ENCODE assay signal across 9 cellular contexts in the genomic region with DNA sequence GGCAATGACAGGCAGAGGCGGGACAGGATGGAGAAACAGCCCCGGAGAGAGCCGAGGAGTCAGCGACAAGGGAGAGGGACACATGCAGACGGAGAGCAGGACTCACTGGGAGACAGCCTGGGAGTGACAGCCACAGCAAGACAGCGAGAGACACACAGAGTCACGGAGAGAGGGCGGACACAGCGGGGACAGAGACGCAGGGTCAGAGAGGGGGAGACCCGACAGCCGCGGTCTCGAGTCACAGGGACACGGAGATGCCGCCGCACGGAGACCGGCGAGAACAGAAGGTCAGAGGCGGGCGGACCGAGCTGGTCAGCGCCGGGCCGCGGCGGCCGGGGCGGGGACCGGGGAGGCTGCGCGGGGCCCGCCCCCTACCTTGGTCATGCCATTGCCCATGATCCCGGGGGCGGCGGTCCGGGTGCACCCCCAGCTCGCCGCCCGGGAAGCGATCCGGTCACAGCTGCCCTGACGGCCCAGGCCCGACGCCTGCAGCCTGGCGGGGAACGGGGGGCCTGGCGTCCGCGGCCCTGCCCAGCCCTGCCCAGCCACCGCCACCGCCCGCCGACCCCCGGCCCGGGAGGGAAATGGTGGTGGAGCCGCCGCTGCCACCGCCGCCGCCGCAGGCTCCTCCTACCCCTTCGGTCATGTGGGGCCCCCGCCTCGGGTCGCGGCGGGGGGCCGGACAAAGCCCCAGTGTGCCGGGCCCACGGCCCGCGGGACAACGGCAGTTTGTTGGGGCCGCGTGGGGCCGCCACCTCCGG. TPM values are rescaled to one million over a fixed set of nuclear protein-coding genes. Genes with fewer than 3 reads are reported as not detected.
A peak's percentile ranks its signal among the peaks of the same experiment; 100 is the strongest.
DNase-seq lines count a peak whose midpoint lies in the region; ATAC-seq and TF ChIP-seq lines count a peak whose summit lies in the region.
"Had no signal": no experiment of that assay in that cellular context is flagged by ENCODE, and none has a peak within 500 bp of the region (broad histone marks: within the 10 kb centered on the region; RNA-seq: fewer than 3 reads in every experiment).

Gene DUSP15, minus strand, starts transcription at position 586 of the 761 bp plus-strand sequence. Its CDS starts 190 bp downstream, at position 396.
Gene TTLL9, plus strand, starts transcription at position 693 of the 761 bp plus-strand sequence. CDS start 493 bp downstream, outside the sequence.

- DNase-seq in NCI-H2171 treated with DMSO at 0.1 percent for 48 hours (lab: John Stamatoyannopoulos, UW) (peak; percentile 40), NCI-H2171 (lab: John Stamatoyannopoulos, UW) (no peak), lung (ENCODE audit: low spot score) (peak; percentile 32), superior temporal gyrus (ENCODE audit: extremely low spot score) (peak; percentile 75)
- DNase-seq: DND-41 had no signal

- H3K4me3 Mint-ChIP-seq in dendritic cell treated with granulocyte-macrophage colony-stimulating factor and Interleukin-4, amounts not matched to agents 40 ng/mL and 50 ng/mL, for 4 days, result peak within 1 kb of the TSS; percentile 78

- TF ChIP-seq CTCF in OCI-LY3 (IDR thresholded peaks at IDR 0.05; ENCODE audit: low read depth, low read length), result no peak
- TF ChIP-seq CTCF in lung (IDR thresholded peaks at IDR 0.05; ENCODE audit: control extremely low read depth, extremely low read depth), result no peak

- H3K4me1 Mint-ChIP-seq in dendritic cell treated with granulocyte-macrophage colony-stimulating factor and Interleukin-4, amounts not matched to agents 40 ng/mL and 50 ng/mL, for 4 days (ENCODE audit: low read depth), result peaks cover 23% of the 10 kb centered on the region

- H3K27ac ChIP-seq in OCI-LY3 (ENCODE audit: low read length), result peak within 1 kb of the TSS; percentile 93
- H3K27ac ChIP-seq in lung (ENCODE audit: low read depth in 1 of 2, low read length in 1 of 2), result peak within 1 kb of the TSS in 1 of 2 donors; percentile 28

- H3K9me3 ChIP-seq in OCI-LY3 (ENCODE audit: insufficient read depth, low read length), result no peaks in the 10 kb centered on the region
- no peaks in the 10 kb centered on the region for H3K9me3 ChIP-seq in lung (ENCODE audit: control insufficient read depth in 2 of 2, insufficient read depth in 1 of 2, low read length in 1 of 2)

- H3K9me3 Mint-ChIP-seq in dendritic cell treated with granulocyte-macrophage colony-stimulating factor and Interleukin-4, amounts not matched to agents 40 ng/mL and 50 ng/mL, for 4 days, result no peaks in the 10 kb centered on the region

- peaks cover 53% of the 10 kb centered on the region for H3K27me3 Mint-ChIP-seq in dendritic cell treated with granulocyte-macrophage colony-stimulating factor and Interleukin-4, amounts not matched to agents 40 ng/mL and 50 ng/mL, for 4 days

- intact Hi-C loops in dendritic cell treated with granulocyte-macrophage colony-stimulating factor and Interleukin-4, amounts not matched to agents 40 ng/mL and 50 ng/mL, for 4 days (cut with micrococcal nuclease), result no loop called here

- peaks cover 5% of the 10 kb centered on the region for H3K36me3 Mint-ChIP-seq in dendritic cell treated with granulocyte-macrophage colony-stimulating factor and Interleukin-4, amounts not matched to agents 40 ng/mL and 50 ng/mL, for 4 days (ENCODE audit: low read depth)

- peaks cover 36% of the 10 kb centered on the region for H3K79me2 ChIP-seq in OCI-LY3 (ENCODE audit: low read length)

- 1 to 2% methylated on average over 28 to 79 of the region's 79 CpGs for WGBS in lung, 2 donors

- H3K4me1 ChIP-seq in OCI-LY3 (ENCODE audit: low read length), result peaks cover 40% of the 10 kb centered on the region
- peaks cover 0 to 5% of the 10 kb centered on the region in 2 donors for H3K4me1 ChIP-seq in lung (ENCODE audit: control insufficient read depth in 2 of 2, insufficient read depth in 2 of 2, low read length in 2 of 2)

- no peaks in the 10 kb centered on the region for H3K27me3 ChIP-seq in OCI-LY3 (ENCODE audit: low read depth, low read length)
- no peaks in the 10 kb centered on the region for H3K27me3 ChIP-seq in lung (ENCODE audit: control insufficient read depth, insufficient read depth)

- ATAC-seq in lung (ENCODE audit: insufficient read depth, low FRiP score) (peak; percentile 70), HG03342 (IDR thresholded peaks at IDR 0.05; ENCODE audit: unreplicated experiment) (no peak), GM18873 (IDR thresholded peaks at IDR 0.05; ENCODE audit: low FRiP score, unreplicated experiment) (no peak)

- H4K20me1 ChIP-seq in OCI-LY3 (ENCODE audit: insufficient read depth, low read length), result no peaks in the 10 kb centered on the region

- peak within 1 kb of the TSS; percentile 96 for H3K9ac ChIP-seq in OCI-LY3 (ENCODE audit: low read length)

- peak within 1 kb of the TSS; percentile 92 for H3K4me3 ChIP-seq in OCI-LY3 (ENCODE audit: low read length)
- H3K4me3 ChIP-seq in lung, result peak within 1 kb of the TSS; percentile 61

- H2AFZ ChIP-seq in OCI-LY3 (ENCODE audit: low read depth, low read length), result peak within 1 kb of the TSS; percentile 52

- H3K36me3 ChIP-seq in OCI-LY3 (replicated peaks; ENCODE audit: low read depth, low read length), result peaks cover 23% of the 10 kb centered on the region
- H3K36me3 ChIP-seq in lung (ENCODE audit: control insufficient read depth in 2 of 2, insufficient read depth in 2 of 2, low read length in 2 of 2), result no peaks in the 10 kb centered on the region

- peak within 1 kb of the TSS; percentile 95 for H3K4me2 ChIP-seq in OCI-LY3 (ENCODE audit: low read length)

- peak within 1 kb of the TSS; percentile 54 for H3K27ac Mint-ChIP-seq in dendritic cell treated with granulocyte-macrophage colony-stimulating factor and Interleukin-4, amounts not matched to agents 40 ng/mL and 50 ng/mL, for 4 days

RNA-seq across cellular contexts. Expression of gene DUSP15, which starts in this region (rescaled TPM):
- 1 to 10 TPM; 4.1 to 4.7 TPM for total RNA-seq in lung
- polyA plus RNA-seq in lung, result 1 to 10 TPM; 1.6 to 1.7 TPM

RNA-seq across cellular contexts. Expression of gene TTLL9, which starts in this region (rescaled TPM):
- total RNA-seq in lung, result 1 to 10 TPM; 7.1 to 8.9 TPM
- polyA plus RNA-seq in lung, result 1 to 10 TPM; 1.9 to 2.5 TPM
